ENCODE assay signal across 32 cellular contexts in genomic region chr21:46071082-46071481, GRCh38. TPM values are rescaled to one million over a fixed set of nuclear protein-coding genes. Genes with fewer than 3 reads are reported as not detected.
DNase-seq lines count a peak whose midpoint lies in the region; ATAC-seq, FAIRE-seq and TF ChIP-seq lines count a peak whose summit lies in the region.
"Had no signal": no experiment of that assay in that cellular context is flagged by ENCODE, and none has a peak within 500 bp of the region (broad histone marks: within the 10 kb centered on the region; RNA-seq: fewer than 3 reads in every experiment).

No MANE protein-coding gene starts in this region.

- H3K4me3 ChIP-seq in BE2C (ENCODE audit: low read depth, low read length) (no peak overlapping the region), kidney (ENCODE audit: low read length in 2 of 2) (no peak overlapping the region)
- H3K4me3 ChIP-seq: ascending aorta; BLaER1 treated with 17β-estradiol and CSF1 and Interleukin-3, amounts not matched to agents 10 nM and 100 nM; cardiac muscle cell; colonic mucosa; smooth muscle cell; testis had no signal

- H3K36me3 Mint-ChIP-seq in H9 (ENCODE audit: insufficient read depth in 1 of 3, low read depth in 3 of 3) = peaks cover 0 to 7% (median 0%) of the 10 kb centered on the region in 3 experiments; a peak in 2 of 7 replicates
- H3K36me3 Mint-ChIP-seq in progenitor cell of endocrine pancreas (ENCODE audit: insufficient read depth) = no peaks in the 10 kb centered on the region
- H3K36me3 Mint-ChIP-seq: activated CD4-positive, alpha-beta memory T cell treated with anti-CD3 and anti-CD28 coated beads for 36 hours; activated naive CD8-positive, alpha-beta T cell; natural killer cell treated with Interleukin-12 subunit alpha and Interleukin-12 subunit beta and Interleukin-15 and Interleukin-18, amount 100 ng/mL, for 72 hours had no signal

- H3K4me3 Mint-ChIP-seq in H9 (no peak overlapping the region), progenitor cell of endocrine pancreas (ENCODE audit: low read depth) (no peak overlapping the region)
- H3K4me3 Mint-ChIP-seq: activated CD4-positive, alpha-beta memory T cell treated with anti-CD3 and anti-CD28 coated beads for 36 hours; activated naive CD8-positive, alpha-beta T cell; activated T-helper 1 cell treated with anti-CD3 and anti-CD28 coated beads, Interleukin-12 subunit alpha, Interleukin-12 subunit beta, Interleukin-2, Interleukin-4 antibody, amounts not matched to agents 30 ng/mL and 10 ng/mL and 1 ng/mL, durations not matched to agents 14 hours and 24 hours and 36 hours; effector memory CD8-positive, alpha-beta T cell; natural killer cell treated with Interleukin-12 subunit alpha and Interleukin-12 subunit beta and Interleukin-15 and Interleukin-18, amount 100 ng/mL, for 72 hours; T-helper 17 cell had no signal

- no peak overlapping the region for H3K18ac ChIP-seq in H9 (ENCODE audit: insufficient read length, low read depth, low read length)

- H3K27me3 Mint-ChIP-seq in H9 (ENCODE audit: low read depth) (peaks cover 15% of the 10 kb centered on the region), progenitor cell of endocrine pancreas (peaks cover 9% of the 10 kb centered on the region)
- H3K27me3 Mint-ChIP-seq: activated naive CD8-positive, alpha-beta T cell had no signal

- H3K56ac ChIP-seq in H9 (ENCODE audit: insufficient read length, low read depth, low read length) = no peak overlapping the region

- no peak overlapping the region for H2BK15ac ChIP-seq in H9 (ENCODE audit: low read depth, low read length)

- no peak for ATAC-seq in GM21529 (IDR thresholded peaks at IDR 0.05; ENCODE audit: unreplicated experiment)
- ATAC-seq: effector memory CD8-positive, alpha-beta T cell; natural killer cell treated with Interleukin-12 subunit alpha and Interleukin-12 subunit beta and Interleukin-15 and Interleukin-18, amount 100 ng/mL, for 72 hours; stimulated activated naive CD8-positive, alpha-beta T cell treated with anti-CD3 and anti-CD28 coated beads, Interleukin-15, Interleukin-2, amounts not matched to agents 100 U/mL and 50 U/mL, for 24 hours; T-helper 17 cell had no signal

- no peaks in the 10 kb centered on the region for H4K20me1 ChIP-seq in H9 (ENCODE audit: control insufficient read depth, insufficient read depth, insufficient read length)
- H4K20me1 ChIP-seq: BLaER1 treated with 17β-estradiol and CSF1 and Interleukin-3, amounts not matched to agents 10 nM and 100 nM had no signal

- no peaks in the 10 kb centered on the region for H3K27me3 ChIP-seq in BE2C
- H3K27me3 ChIP-seq in H9 (ENCODE audit: insufficient read depth, low read length) = no peaks in the 10 kb centered on the region
- H3K27me3 ChIP-seq: ascending aorta, cardiac muscle cell, colonic mucosa, testis had no signal

- H3K9ac ChIP-seq in H9 (ENCODE audit: extremely low read depth, insufficient read length, low read length) (no peak overlapping the region), kidney (ENCODE audit: low read length in 2 of 2) (no peak overlapping the region)
- H3K9ac ChIP-seq: BLaER1 treated with 17β-estradiol and CSF1 and Interleukin-3, amounts not matched to agents 10 nM and 100 nM had no signal

- no peaks in the 10 kb centered on the region for H3K4me1 ChIP-seq in BE2C
- no peaks in the 10 kb centered on the region for H3K4me1 ChIP-seq in H9 (ENCODE audit: insufficient read depth, low read length)
- H3K4me1 ChIP-seq in kidney (ENCODE audit: control insufficient read depth in 1 of 2, insufficient read depth in 1 of 2, low read depth in 1 of 2, low read length in 2 of 2) = peaks cover 0 to 8% of the 10 kb centered on the region in 2 donors
- H3K4me1 ChIP-seq: colonic mucosa had no signal

- no peaks in the 10 kb centered on the region for H3K79me1 ChIP-seq in H9 (ENCODE audit: insufficient read depth, low read depth, low read length, poor library complexity, severe bottlenecking)

- no peak for FAIRE-seq in kidney (lab: Jason Lieb, UNC)
- FAIRE-seq: G401.6, H54, TTC549 had no signal

- WGBS in H9 (ENCODE audit: extremely low coverage, insufficient read length, low lambda C conversion rate) = no CpG with 5 or more reads among the region's 13 CpGs

- no peak overlapping the region for H3K27ac ChIP-seq in H9 (ENCODE audit: insufficient read length, low read depth, low read length)
- H3K27ac ChIP-seq in kidney (ENCODE audit: low read depth in 2 of 2, low read length in 2 of 2) = no peak overlapping the region
- H3K27ac ChIP-seq: ascending aorta; BLaER1 treated with 17β-estradiol and CSF1 and Interleukin-3, amounts not matched to agents 10 nM and 100 nM; cardiac muscle cell; colonic mucosa; testis had no signal

- H3K4me1 Mint-ChIP-seq in H9 = peaks cover 4 to 7% of the 10 kb centered on the region in 2 experiments
- peaks cover 4% of the 10 kb centered on the region for H3K4me1 Mint-ChIP-seq in progenitor cell of endocrine pancreas (ENCODE audit: low read depth)

- peaks cover 8 to 12% of the 10 kb centered on the region in 2 experiments; a peak in 4 of 5 replicates for H3K9me3 Mint-ChIP-seq in H9
- H3K9me3 Mint-ChIP-seq in progenitor cell of endocrine pancreas (ENCODE audit: low read depth) = no peaks in the 10 kb centered on the region
- H3K9me3 Mint-ChIP-seq: activated CD4-positive, alpha-beta memory T cell treated with anti-CD3 and anti-CD28 coated beads for 36 hours; effector memory CD8-positive, alpha-beta T cell had no signal

- intact Hi-C loops in kidney (cut with DNase I) = no loop called here

- no peak for TF ChIP-seq CTCF in BE2C (IDR thresholded peaks at IDR 0.05; ENCODE audit: low read depth, low read length)
- no peak for TF ChIP-seq CTCF in H9 (conservative IDR thresholded peaks at IDR 0.05)
- TF ChIP-seq CTCF in kidney (IDR thresholded peaks at IDR 0.05; ENCODE audit: borderline replicate concordance, extremely low read depth, insufficient read depth) = no peak
- TF ChIP-seq CTCF in progenitor cell of endocrine pancreas (IDR thresholded peaks at IDR 0.05; ENCODE audit: unreplicated experiment) = no peak

- no peak overlapping the region for H4K91ac ChIP-seq in H9 (ENCODE audit: insufficient read length, low read depth, low read length)

- H3K27ac Mint-ChIP-seq in H9 (0 out of 7 replicates have a peak overlapping the region, but pooled peaks of 1 of the 3 experiments have one; percentile 31), progenitor cell of endocrine pancreas (no peak overlapping the region)
- H3K27ac Mint-ChIP-seq: activated CD4-positive, alpha-beta memory T cell treated with anti-CD3 and anti-CD28 coated beads for 36 hours; activated naive CD8-positive, alpha-beta T cell; activated T-helper 1 cell treated with anti-CD3 and anti-CD28 coated beads, Interleukin-12 subunit alpha, Interleukin-12 subunit beta, Interleukin-2, Interleukin-4 antibody, amounts not matched to agents 30 ng/mL and 10 ng/mL and 1 ng/mL, durations not matched to agents 14 hours and 24 hours and 36 hours; effector memory CD8-positive, alpha-beta T cell; natural killer cell treated with Interleukin-12 subunit alpha and Interleukin-12 subunit beta and Interleukin-15 and Interleukin-18, amount 100 ng/mL, for 72 hours; T-helper 17 cell had no signal

- H2BK120ac ChIP-seq in H9 (ENCODE audit: low read depth, low read length, poor library complexity, severe bottlenecking) = no peak overlapping the region

- no peak overlapping the region for H4K5ac ChIP-seq in H9 (ENCODE audit: insufficient read length, low read depth, low read length)

- H2BK12ac ChIP-seq in H9 (ENCODE audit: insufficient read length, low read depth, low read length) = no peak overlapping the region

- H2AK5ac ChIP-seq in H9 (ENCODE audit: insufficient read length, low read length) = no peak overlapping the region

- H3K14ac ChIP-seq in H9 (ENCODE audit: insufficient read depth, low read length) = no peak overlapping the region

- DNase-seq in BE2C (peak; percentile 1), H9 (peak; percentile 12), kidney (peak; percentile 38), progenitor cell of endocrine pancreas (ENCODE audit: low spot score, unreplicated experiment) (peak; percentile 3), NCI-H2171 treated with DMSO at 0.1 percent for 48 hours (lab: John Stamatoyannopoulos, UW) (no peak)
- DNase-seq in activated naive CD4-positive, alpha-beta T cell (lab: John Stamatoyannopoulos, UW) = no peak
- DNase-seq: activated CD4-positive, alpha-beta T cell treated with anti-CD3 and anti-CD28 coated beads for 1 hour; activated CD8-positive, alpha-beta memory T cell treated with anti-CD3 and anti-CD28 coated beads, Interleukin-2, amount 50 U/mL, for 4 hours; colonic mucosa; effector memory CD8-positive, alpha-beta T cell; erythroblast; Karpas-422; NCI-H2029; NCI-H524 treated with DMSO at 0.1 percent for 48 hours; occipital lobe; Right ventricle myocardium superior; stimulated activated CD4-positive, alpha-beta T cell treated with anti-CD3 and anti-CD28 coated beads, Interleukin-2, amount 100 ng/mL, for 24 hours; stimulated activated naive CD8-positive, alpha-beta T cell treated with anti-CD3 and anti-CD28 coated beads, Interleukin-15, Interleukin-2, amounts not matched to agents 100 U/mL and 50 U/mL, for 24 hours; T-helper 17 cell; testis had no signal

- H2BK5ac ChIP-seq in H9 (ENCODE audit: insufficient read length, low read length) = no peak overlapping the region

- H3K36me3 ChIP-seq in BE2C = no peaks in the 10 kb centered on the region
- no peaks in the 10 kb centered on the region for H3K36me3 ChIP-seq in kidney (ENCODE audit: control insufficient read depth in 1 of 2, insufficient read depth in 2 of 2, low read length in 2 of 2)
- H3K36me3 ChIP-seq: ascending aorta; BLaER1 treated with 17β-estradiol and CSF1 and Interleukin-3, amounts not matched to agents 10 nM and 100 nM; cardiac muscle cell; colonic mucosa had no signal

- no peak overlapping the region for H3K4ac ChIP-seq in H9 (ENCODE audit: low read depth, low read length)

- no peak overlapping the region for H2AFZ ChIP-seq in H9 (ENCODE audit: low read length)

- H3K23me2 ChIP-seq in H9 (ENCODE audit: insufficient read length, low read depth, low read length, poor library complexity, severe bottlenecking) = no peaks in the 10 kb centered on the region

- H3K4me2 ChIP-seq in H9 (ENCODE audit: insufficient read depth, insufficient read length, low read length) = no peak overlapping the region
- H3K4me2 ChIP-seq: BLaER1 treated with 17β-estradiol and CSF1 and Interleukin-3, amounts not matched to agents 10 nM and 100 nM; smooth muscle cell had no signal

- no peaks in the 10 kb centered on the region for H3K79me2 ChIP-seq in H9 (ENCODE audit: insufficient read depth, low read length)

- H4K8ac ChIP-seq in H9 (replicated peaks; ENCODE audit: insufficient read length, low read depth, low read length) = no peak overlapping the region

- no peak overlapping the region for H3T11ph ChIP-seq in H9 (ENCODE audit: low read length)

- no peak overlapping the region for H2BK20ac ChIP-seq in H9 (ENCODE audit: low read depth, low read length, poor library complexity, severe bottlenecking)

- H3K9me3 ChIP-seq in BE2C = no peaks in the 10 kb centered on the region
- H3K9me3 ChIP-seq in H9 (ENCODE audit: control insufficient read depth, low read depth, low read length) = no peaks in the 10 kb centered on the region
- H3K9me3 ChIP-seq in kidney (ENCODE audit: control insufficient read depth in 1 of 2, low read length in 2 of 2) = no peaks in the 10 kb centered on the region
- H3K9me3 ChIP-seq: ascending aorta; BLaER1 treated with 17β-estradiol and CSF1 and Interleukin-3, amounts not matched to agents 10 nM and 100 nM; colonic mucosa; testis had no signal

- H3K23ac ChIP-seq in H9 (ENCODE audit: insufficient read length, low read depth, low read length) = no peak overlapping the region

RNA-seq across cellular contexts. Expression of gene COL6A2, which starts 26.8 kb away (rescaled TPM):
- polyA plus RNA-seq in BE2C (2012; ENCODE audit: insufficient read depth, insufficient read length, low read depth) = 14.8 TPM
- total RNA-seq in H9 (2021) (124 and 129 TPM in 2 replicates), kidney (174 TPM), progenitor cell of endocrine pancreas (32.0 and 38.6 TPM in 2 replicates)
- 52.4 TPM for polyA plus RNA-seq in kidney (ENCODE audit: insufficient read depth, low read depth, low replicate concordance)

Comparison
In these comparisons a context has a peak if more than half of its experiments do, and no peak if none do; other contexts are left out.
1. DNase-seq: peak in BE2C (single experiment), H9 (single experiment), kidney (single experiment) and progenitor cell of endocrine pancreas (single experiment); none in activated naive CD4-positive, alpha-beta T cell (0 of 4) and NCI-H2171 treated with DMSO at 0.1 percent for 48 hours (single experiment).